1 cellular context compared by ENCODE assay signal in genomic region chr15:64014995-64015394, GRCh38.
TF ChIP-seq lines count a peak whose summit lies in the region.

No MANE protein-coding gene starts in this region.

TF ChIP-seq in GM23338, 12 proteins besides CTCF, POLR2A, EP300 and RAD21 (continued from another document):
- TF ChIP-seq EZH2phosphoT487 (IDR thresholded peaks at IDR 0.05; ENCODE audit: unreplicated experiment) (no peak), REST (IDR thresholded peaks at IDR 0.05; ENCODE audit: unreplicated experiment) (no peak), ZNF114 (CRISPR knock-in tag; IDR thresholded peaks at IDR 0.05) (no peak), NANOG (IDR thresholded peaks at IDR 0.05; ENCODE audit: borderline replicate concordance) (no peak), JUNB (IDR thresholded peaks at IDR 0.05; ENCODE audit: unreplicated experiment) (no peak)
TF ChIP-seq in GM23338: peak in this region for 0.
